In genomic region chr16:85394511-85395206, GRCh38 we compare ENCODE assay signal across 10 cellular contexts.
DNase-seq lines count a peak whose midpoint lies in the region; ATAC-seq and TF ChIP-seq lines count a peak whose summit lies in the region.
"Had no signal": no experiment of that assay in that cellular context is flagged by ENCODE, and none has a peak within 500 bp of the region (broad histone marks: within the 10 kb centered on the region; RNA-seq: fewer than 3 reads in every experiment).

No MANE protein-coding gene starts in this region.

- H3K4me3 ChIP-seq in naive thymus-derived CD4-positive, alpha-beta T cell (ENCODE audit: low read length) = no peak overlapping the region
- H3K4me3 ChIP-seq: body of pancreas, GM12878 had no signal

- no peak overlapping the region for H4K91ac ChIP-seq in H9 (ENCODE audit: insufficient read length, low read depth, low read length)

- TF ChIP-seq CTCF in H9 (conservative IDR thresholded peaks at IDR 0.05) (peak; percentile 37; the same call in 2 of the 3 replicates), glutamatergic neuron (IDR thresholded peaks at IDR 0.05; ENCODE audit: partially characterized antibody, unreplicated experiment) (no peak), osteocyte (IDR thresholded peaks at IDR 0.05) (no peak)

- H3K27ac Mint-ChIP-seq in H9 (peak overlapping the region in 1 of 3 experiments; percentile 44; a peak in 1 of 7 replicates), glutamatergic neuron (ENCODE audit: unreplicated experiment) (peak overlapping the region; percentile 56), osteocyte (ENCODE audit: unreplicated experiment) (peak overlapping the region; percentile 48)
- H3K27ac Mint-ChIP-seq in naive thymus-derived CD4-positive, alpha-beta T cell = no peak overlapping the region

- H3K36me3 Mint-ChIP-seq in H9 (ENCODE audit: insufficient read depth in 1 of 3, low read depth in 3 of 3) (no peaks in the 10 kb centered on the region; a peak in 1 of 7 replicates), glutamatergic neuron (ENCODE audit: unreplicated experiment) (no peaks in the 10 kb centered on the region), osteocyte (ENCODE audit: unreplicated experiment) (no peaks in the 10 kb centered on the region)
- no peaks in the 10 kb centered on the region for H3K36me3 Mint-ChIP-seq in naive thymus-derived CD4-positive, alpha-beta T cell
- H3K36me3 Mint-ChIP-seq in activated T-cell treated with anti-CD3 and anti-CD28 coated beads, Interleukin-2, amount 50 U/mL, for 4 hours (ENCODE audit: insufficient read depth) = no peaks in the 10 kb centered on the region

- no peak overlapping the region for H4K8ac ChIP-seq in H9 (replicated peaks; ENCODE audit: insufficient read length, low read depth, low read length)

- no peak overlapping the region for H2AFZ ChIP-seq in H9 (ENCODE audit: low read length)

- no peak overlapping the region for H2BK120ac ChIP-seq in H9 (ENCODE audit: low read depth, low read length, poor library complexity, severe bottlenecking)

- no CpG with 5 or more reads among the region's 18 CpGs for WGBS in H9 (ENCODE audit: extremely low coverage, insufficient read length, low lambda C conversion rate)

- no peak overlapping the region for H3K23ac ChIP-seq in H9 (ENCODE audit: insufficient read length, low read depth, low read length)

- H4K5ac ChIP-seq in H9 (ENCODE audit: insufficient read length, low read depth, low read length) = no peak overlapping the region

- no peak overlapping the region for H3K4ac ChIP-seq in H9 (ENCODE audit: low read depth, low read length)

- H3K4me2 ChIP-seq in H9 (ENCODE audit: insufficient read depth, insufficient read length, low read length) = no peak overlapping the region

- H3K27me3 Mint-ChIP-seq in H9 (ENCODE audit: low read depth) (peaks cover 12% of the 10 kb centered on the region), glutamatergic neuron (ENCODE audit: unreplicated experiment) (peaks cover 18% of the 10 kb centered on the region), osteocyte (ENCODE audit: unreplicated experiment) (no peaks in the 10 kb centered on the region)
- peaks cover 0 to 3% (median 0%) of the 10 kb centered on the region in 5 donors for H3K27me3 Mint-ChIP-seq in naive thymus-derived CD4-positive, alpha-beta T cell
- peaks cover 2% of the 10 kb centered on the region for H3K27me3 Mint-ChIP-seq in activated T-cell treated with anti-CD3 and anti-CD28 coated beads, Interleukin-2, amount 50 U/mL, for 4 hours (ENCODE audit: low read depth)

- no peak overlapping the region for H2BK5ac ChIP-seq in H9 (ENCODE audit: insufficient read length, low read length)

- no peak overlapping the region for H3K56ac ChIP-seq in H9 (ENCODE audit: insufficient read length, low read depth, low read length)

- H3K18ac ChIP-seq in H9 (ENCODE audit: insufficient read length, low read depth, low read length) = no peak overlapping the region

- in situ Hi-C loops in KBM-7 (cut with MboI; ENCODE audit: low pct_unique_long_range_greater_than_20kb, low sequenced_read_pairs) = no loop called here

- H3K4me1 Mint-ChIP-seq in H9 (peaks cover 36 to 37% of the 10 kb centered on the region in 2 experiments), glutamatergic neuron (ENCODE audit: low read depth, unreplicated experiment) (peaks cover 41% of the 10 kb centered on the region), osteocyte (ENCODE audit: unreplicated experiment) (peaks cover 49% of the 10 kb centered on the region)
- peaks cover 0 to 2% (median 0%) of the 10 kb centered on the region in 7 donors for H3K4me1 Mint-ChIP-seq in naive thymus-derived CD4-positive, alpha-beta T cell
- no peaks in the 10 kb centered on the region for H3K4me1 Mint-ChIP-seq in activated T-cell treated with anti-CD3 and anti-CD28 coated beads, Interleukin-2, amount 50 U/mL, for 4 hours (ENCODE audit: low read depth)

- POLR2A ChIA-PET in naive thymus-derived CD4-positive, alpha-beta T cell (lab: Charles Lee) = no interaction called here

- H3K9ac ChIP-seq in H9 (ENCODE audit: extremely low read depth, insufficient read length, low read length) = no peak overlapping the region

- H3K14ac ChIP-seq in H9 (ENCODE audit: insufficient read depth, low read length) = no peak overlapping the region

- H3K23me2 ChIP-seq in H9 (ENCODE audit: insufficient read length, low read depth, low read length, poor library complexity, severe bottlenecking) = no peaks in the 10 kb centered on the region

- H2BK12ac ChIP-seq in H9 (ENCODE audit: insufficient read length, low read depth, low read length) = no peak overlapping the region

- H3K9me3 Mint-ChIP-seq in H9 (no peaks in the 10 kb centered on the region), glutamatergic neuron (ENCODE audit: unreplicated experiment) (peaks cover 24% of the 10 kb centered on the region), osteocyte (ENCODE audit: unreplicated experiment) (no peaks in the 10 kb centered on the region)
- no peaks in the 10 kb centered on the region for H3K9me3 Mint-ChIP-seq in naive thymus-derived CD4-positive, alpha-beta T cell
- H3K9me3 Mint-ChIP-seq in activated T-cell treated with anti-CD3 and anti-CD28 coated beads, Interleukin-2, amount 50 U/mL, for 4 hours = no peaks in the 10 kb centered on the region

- ATAC-seq in naive thymus-derived CD4-positive, alpha-beta T cell = no peak
- ATAC-seq in activated T-cell treated with anti-CD3 and anti-CD28 coated beads, Interleukin-2, amount 50 U/mL, for 4 hours = no peak

- H3K27me3 ChIP-seq in H9 (ENCODE audit: insufficient read depth, low read length) = no peaks in the 10 kb centered on the region
- H3K27me3 ChIP-seq in naive thymus-derived CD4-positive, alpha-beta T cell (ENCODE audit: control insufficient read depth in 2 of 2, insufficient read depth in 2 of 2, low read length in 2 of 2) = no peaks in the 10 kb centered on the region
- H3K27me3 ChIP-seq: body of pancreas had no signal

- no peaks in the 10 kb centered on the region for H3K79me2 ChIP-seq in H9 (ENCODE audit: insufficient read depth, low read length)

- no peaks in the 10 kb centered on the region for H4K20me1 ChIP-seq in H9 (ENCODE audit: control insufficient read depth, insufficient read depth, insufficient read length)

- H3K79me1 ChIP-seq in H9 (ENCODE audit: insufficient read depth, low read depth, low read length, poor library complexity, severe bottlenecking) = no peaks in the 10 kb centered on the region

- no peaks in the 10 kb centered on the region for H3K9me3 ChIP-seq in H9 (ENCODE audit: control insufficient read depth, low read depth, low read length)
- no peaks in the 10 kb centered on the region for H3K9me3 ChIP-seq in naive thymus-derived CD4-positive, alpha-beta T cell (ENCODE audit: control insufficient read depth in 2 of 3, low read length in 3 of 3)
- H3K9me3 ChIP-seq: body of pancreas had no signal

- DNase-seq in H9 (no peak), NCI-H526 (lab: John Stamatoyannopoulos, UW) (peak; percentile 32 to 68), glutamatergic neuron (peak; percentile 24), osteocyte (ENCODE audit: extremely low spot score, unreplicated experiment) (no peak), KBM-7 (no peak), AG08395 (ENCODE audit: low spot score) (no peak)
- no peak for DNase-seq in naive thymus-derived CD4-positive, alpha-beta T cell
- no peak for DNase-seq in activated T-cell treated with anti-CD3 and anti-CD28 coated beads, Interleukin-2, amount 50 U/mL, for 4 hours

- H3K27ac ChIP-seq in H9 (ENCODE audit: insufficient read length, low read depth, low read length) = no peak overlapping the region
- no peak overlapping the region for H3K27ac ChIP-seq in naive thymus-derived CD4-positive, alpha-beta T cell (ENCODE audit: low read depth, low read length)

- no peak overlapping the region for H2BK20ac ChIP-seq in H9 (ENCODE audit: low read depth, low read length, poor library complexity, severe bottlenecking)

- no peak overlapping the region for H2AK5ac ChIP-seq in H9 (ENCODE audit: insufficient read length, low read length)

- no peak overlapping the region for H3T11ph ChIP-seq in H9 (ENCODE audit: low read length)

- peaks cover 9% of the 10 kb centered on the region; the same call in 1 of the 2 replicates for H3K4me1 ChIP-seq in H9 (ENCODE audit: insufficient read depth, low read length)
- H3K4me1 ChIP-seq in naive thymus-derived CD4-positive, alpha-beta T cell (ENCODE audit: control insufficient read depth in 2 of 2, insufficient read depth in 2 of 2, low read length in 2 of 2) = no peaks in the 10 kb centered on the region

- no peak overlapping the region for H2BK15ac ChIP-seq in H9 (ENCODE audit: low read depth, low read length)

- CTCF ChIA-PET in naive thymus-derived CD4-positive, alpha-beta T cell (lab: Charles Lee) = interaction anchor here (1.0 kb wide), 1 partner anchor 324 kb away, joined by 3 read pairs; no protein-coding TSS in a partner anchor

- H3K36me3 ChIP-seq in naive thymus-derived CD4-positive, alpha-beta T cell (ENCODE audit: control insufficient read depth in 2 of 3, insufficient read depth in 3 of 3, low read length in 3 of 3) = no peaks in the 10 kb centered on the region

- H3K4me3 Mint-ChIP-seq in H9 (no peak overlapping the region; a peak in 1 of 5 replicates), glutamatergic neuron (ENCODE audit: unreplicated experiment) (peak overlapping the region; percentile 60), osteocyte (ENCODE audit: unreplicated experiment) (no peak overlapping the region)
- no peak overlapping the region for H3K4me3 Mint-ChIP-seq in naive thymus-derived CD4-positive, alpha-beta T cell
- H3K4me3 Mint-ChIP-seq in activated T-cell treated with anti-CD3 and anti-CD28 coated beads, Interleukin-2, amount 50 U/mL, for 4 hours = no peak overlapping the region

- intact Hi-C loops in naive thymus-derived CD4-positive, alpha-beta T cell (cut with micrococcal nuclease) = no loop called here

Comparison
In these comparisons a context has a peak if more than half of its experiments do, and no peak if none do; other contexts are left out.
1. DNase-seq: peak in NCI-H526 (2 of 2) and glutamatergic neuron (single experiment); none in H9 (single experiment), osteocyte (single experiment), KBM-7 (single experiment), AG08395 (single experiment), naive thymus-derived CD4-positive, alpha-beta T cell (0 of 9) and activated T-cell treated with anti-CD3 and anti-CD28 coated beads, Interleukin-2, amount 50 U/mL, for 4 hours (single experiment).
2. H3K27ac Mint-ChIP-seq: peak in glutamatergic neuron (single experiment) and osteocyte (single experiment); none in naive thymus-derived CD4-positive, alpha-beta T cell (0 of 9).